16 cellular contexts compared by ENCODE assay signal in the genomic region with DNA sequence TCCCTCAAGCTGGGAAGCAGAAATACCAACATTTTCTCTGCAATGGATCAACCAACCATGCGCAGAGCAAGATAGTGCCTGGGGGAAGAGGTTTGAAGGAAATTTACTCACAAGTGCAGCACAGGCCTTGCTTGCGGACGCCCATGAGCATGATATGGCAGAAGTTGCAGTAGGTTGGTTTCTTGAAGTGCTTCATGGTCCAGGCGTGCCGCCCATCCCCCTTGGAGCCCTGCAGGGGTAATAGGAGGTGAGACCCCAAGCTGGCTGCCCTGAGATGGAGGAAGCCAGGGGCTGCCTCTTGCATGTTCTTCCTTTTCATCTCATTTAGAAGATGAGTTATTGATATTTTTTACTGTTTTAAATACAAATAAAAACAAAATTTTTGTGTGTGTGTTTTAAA.
DNase-seq lines count a peak whose midpoint lies in the region; ATAC-seq and TF ChIP-seq lines count a peak whose summit lies in the region.
"Had no signal": no experiment of that assay in that cellular context is flagged by ENCODE, and none has a peak within 500 bp of the region (broad histone marks: within the 10 kb centered on the region; RNA-seq: fewer than 3 reads in every experiment).

No MANE protein-coding gene starts in this region.

- no peak overlapping the region for H3K27ac ChIP-seq in coronary artery
- H3K27ac ChIP-seq in esophagus muscularis mucosa (replicated peaks in 1 of 4), result peak overlapping the region in 3 of 4 donors; percentile 1 to 47 (median 44)
- H3K27ac ChIP-seq in neuronal stem cell (replicated peaks; ENCODE audit: low read length), result no peak overlapping the region
- H3K27ac ChIP-seq: BLaER1 treated with 17β-estradiol and CSF1 and Interleukin-3, amounts not matched to agents 10 nM and 100 nM; C4-2B had no signal

- no peak overlapping the region for H2BK120ac ChIP-seq in neuronal stem cell (ENCODE audit: low read depth, low read length)

- DNase-seq in coronary artery (ENCODE audit: low spot score) (peak; percentile 38), esophagus muscularis mucosa (ENCODE audit: extremely low spot score) (no peak), neuronal stem cell (ENCODE audit: low spot score) (no peak), iPS-NIHi7 (ENCODE audit: extremely low spot score) (no peak)
- DNase-seq: 8988T; ACHN; AML-193; Caco-2; Calu3; CD4-positive, alpha-beta T cell; CD8-positive, alpha-beta T cell; DMS79 treated with DMSO at 0.1 percent for 48 hours; GF-D8 had no signal

- no peak overlapping the region for H4K8ac ChIP-seq in neuronal stem cell (ENCODE audit: low read depth, low read length)

- H2AFZ ChIP-seq in neuronal stem cell (ENCODE audit: low read length), result no peak overlapping the region

- H3K9me3 ChIP-seq in esophagus muscularis mucosa, result no peaks in the 10 kb centered on the region
- no peaks in the 10 kb centered on the region for H3K9me3 ChIP-seq in neuronal stem cell (replicated peaks in 1 of 2; ENCODE audit: control insufficient read depth in 2 of 2, insufficient read depth in 1 of 2, low read depth in 1 of 2, low read length in 2 of 2)
- H3K9me3 ChIP-seq: BLaER1 treated with 17β-estradiol and CSF1 and Interleukin-3, amounts not matched to agents 10 nM and 100 nM; Caco-2 had no signal

- H3K4me1 ChIP-seq in esophagus muscularis mucosa (peaks cover 0 to 25% (median 19%) of the 10 kb centered on the region in 4 donors), neuronal stem cell (ENCODE audit: control insufficient read depth in 2 of 2, insufficient read depth in 1 of 2, low read depth in 1 of 2, low read length in 2 of 2) (no peaks in the 10 kb centered on the region)
- H3K4me1 ChIP-seq: Caco-2 had no signal

- no peaks in the 10 kb centered on the region for H3K79me1 ChIP-seq in neuronal stem cell (ENCODE audit: low read depth, low read length)

- no peak overlapping the region for H2BK15ac ChIP-seq in neuronal stem cell (ENCODE audit: low read length)

- no peak overlapping the region for H2BK5ac ChIP-seq in neuronal stem cell (ENCODE audit: low read length)

- no peak overlapping the region for H3K4me2 ChIP-seq in neuronal stem cell (ENCODE audit: insufficient read depth, low read length, poor library complexity, severe bottlenecking)
- H3K4me2 ChIP-seq: BLaER1 treated with 17β-estradiol and CSF1 and Interleukin-3, amounts not matched to agents 10 nM and 100 nM had no signal

- no peak for TF ChIP-seq CTCF in coronary artery (IDR thresholded peaks at IDR 0.05)
- no peak for TF ChIP-seq CTCF in esophagus muscularis mucosa (IDR thresholded peaks at IDR 0.05)

- no peak overlapping the region for H3K14ac ChIP-seq in neuronal stem cell (ENCODE audit: low read length)

- H3K9ac ChIP-seq in neuronal stem cell (ENCODE audit: low read depth, low read length, poor library complexity), result no peak overlapping the region
- H3K9ac ChIP-seq: BLaER1 treated with 17β-estradiol and CSF1 and Interleukin-3, amounts not matched to agents 10 nM and 100 nM had no signal

- H3K36me3 ChIP-seq in esophagus muscularis mucosa (peaks cover 19 to 70% (median 42%) of the 10 kb centered on the region in 4 donors), neuronal stem cell (replicated peaks in 1 of 2; ENCODE audit: control insufficient read depth in 2 of 2, insufficient read depth in 2 of 2, low read length in 2 of 2) (no peaks in the 10 kb centered on the region)
- H3K36me3 ChIP-seq: BLaER1 treated with 17β-estradiol and CSF1 and Interleukin-3, amounts not matched to agents 10 nM and 100 nM had no signal

- no peak overlapping the region for H3K23ac ChIP-seq in neuronal stem cell (ENCODE audit: low read depth, low read length, poor library complexity)

- H3K18ac ChIP-seq in neuronal stem cell (ENCODE audit: low read length), result peak overlapping the region; percentile 2

- no peak for TF ChIP-seq EP300 in esophagus muscularis mucosa (IDR thresholded peaks at IDR 0.05)

- H3K27me3 ChIP-seq in esophagus muscularis mucosa (no peaks in the 10 kb centered on the region), neuronal stem cell (ENCODE audit: control insufficient read depth in 3 of 3, insufficient read depth in 3 of 3, low read depth in 1 of 3, low read length in 3 of 3) (peaks cover 0 to 20% (median 0%) of the 10 kb centered on the region in 3 experiments)
- H3K27me3 ChIP-seq: BLaER1 treated with 17β-estradiol and CSF1 and Interleukin-3, amounts not matched to agents 10 nM and 100 nM had no signal

- ATAC-seq in HG02571 (IDR thresholded peaks at IDR 0.05; ENCODE audit: unreplicated experiment), result no peak
- ATAC-seq: CD8-positive, alpha-beta T cell had no signal

- no peak overlapping the region for H2BK12ac ChIP-seq in neuronal stem cell (ENCODE audit: low read length)

- 93% methylated on average over 5 of the region's 5 CpGs for WGBS in esophagus muscularis mucosa
- no CpG with 5 or more reads among the region's 5 CpGs for WGBS in neuronal stem cell (ENCODE audit: extremely low coverage in 2 of 2, insufficient read length in 2 of 2, insufficient replicate concordance in 1 of 2), 2 donors

- H3K4me3 ChIP-seq in coronary artery (no peak overlapping the region), esophagus muscularis mucosa (no peak overlapping the region), neuronal stem cell (ENCODE audit: low read length in 2 of 2) (no peak overlapping the region)
- H3K4me3 ChIP-seq: BLaER1 treated with 17β-estradiol and CSF1 and Interleukin-3, amounts not matched to agents 10 nM and 100 nM had no signal

- intact Hi-C loops in esophagus muscularis mucosa (cut with DNase I), result no loop called here

- H4K91ac ChIP-seq in neuronal stem cell (ENCODE audit: low read depth, low read length, poor library complexity), result no peak overlapping the region

- no peak for TF ChIP-seq POLR2A in esophagus muscularis mucosa (IDR thresholded peaks at IDR 0.05; ENCODE audit: low read depth)

- H3K4ac ChIP-seq in neuronal stem cell (ENCODE audit: low read length), result no peak overlapping the region

- H2AK5ac ChIP-seq in neuronal stem cell (ENCODE audit: low read depth, low read length), result no peak overlapping the region

Comparison
In these comparisons a context has a peak if more than half of its experiments do, and no peak if none do; other contexts are left out.
1. H3K27ac ChIP-seq: peak in esophagus muscularis mucosa (3 of 4); none in coronary artery (0 of 2) and neuronal stem cell (single experiment).